ENCODE assay signal across 1 cellular context in the genomic region with DNA sequence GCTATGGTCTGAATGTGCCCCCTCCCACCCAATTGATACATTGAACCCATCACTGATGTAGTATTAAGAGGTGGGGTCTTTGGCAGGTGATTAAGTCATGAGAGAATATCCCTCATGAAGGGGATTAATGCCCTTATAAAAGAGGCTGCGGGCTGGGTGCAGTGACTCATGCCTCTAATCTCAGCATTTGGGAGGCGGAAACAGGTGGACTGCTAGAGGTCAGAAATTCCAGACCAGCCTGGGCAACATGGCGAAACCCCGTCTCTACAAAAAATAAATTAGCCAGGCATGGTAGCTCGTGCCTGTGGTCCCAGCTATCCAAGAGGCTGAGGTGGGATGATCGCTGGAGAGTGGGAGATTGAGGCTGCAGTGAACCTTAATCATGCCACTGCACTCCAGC.
TF ChIP-seq lines count a peak whose summit lies in the region.

No MANE protein-coding gene starts in this region.

TF ChIP-seq in K562, 482 proteins besides CTCF, POLR2A, EP300 and RAD21:
- TF ChIP-seq HIVEP1 (CRISPR knock-in tag; IDR thresholded peaks at IDR 0.05) (no peak), HNRNPH1 (optimal IDR thresholded peaks at IDR 0.05; ENCODE audit: low read depth, low read length) (no peak), MYC (IDR thresholded peaks at IDR 0.05; ENCODE audit: low read depth, low read length) (no peak), MYC (CRISPR knock-in tag; IDR thresholded peaks at IDR 0.05; ENCODE audit: borderline replicate concordance, low read depth) (no peak), CBX5 (IDR thresholded peaks at IDR 0.05; ENCODE audit: borderline replicate concordance, low read depth) (no peak), HMGN3 (IDR thresholded peaks at IDR 0.05; ENCODE audit: borderline replicate concordance, extremely low read depth, insufficient read length, low read depth, low read length) (no peak), IRF2 (CRISPR knock-in tag; IDR thresholded peaks at IDR 0.05) (no peak), HDAC2 (IDR thresholded peaks at IDR 0.05) (no peak), FOXA3 (CRISPR knock-in tag; conservative IDR thresholded peaks at IDR 0.05 in 1 of 2, IDR thresholded peaks at IDR 0.05 in 1 of 2) (no peak), THRAP3 (IDR thresholded peaks at IDR 0.05; ENCODE audit: borderline replicate concordance) (no peak), PHF20 (IDR thresholded peaks at IDR 0.05; ENCODE audit: partially characterized antibody) (no peak), CC2D1A (IDR thresholded peaks at IDR 0.05) (no peak), ZNF644 (tag; IDR thresholded peaks at IDR 0.05; ENCODE audit: low read depth) (no peak), ZNF57 (CRISPR knock-in tag; IDR thresholded peaks at IDR 0.05) (no peak), ZNF133 (CRISPR knock-in tag; IDR thresholded peaks at IDR 0.05) (no peak)
- TF ChIP-seq, protein P1, sequence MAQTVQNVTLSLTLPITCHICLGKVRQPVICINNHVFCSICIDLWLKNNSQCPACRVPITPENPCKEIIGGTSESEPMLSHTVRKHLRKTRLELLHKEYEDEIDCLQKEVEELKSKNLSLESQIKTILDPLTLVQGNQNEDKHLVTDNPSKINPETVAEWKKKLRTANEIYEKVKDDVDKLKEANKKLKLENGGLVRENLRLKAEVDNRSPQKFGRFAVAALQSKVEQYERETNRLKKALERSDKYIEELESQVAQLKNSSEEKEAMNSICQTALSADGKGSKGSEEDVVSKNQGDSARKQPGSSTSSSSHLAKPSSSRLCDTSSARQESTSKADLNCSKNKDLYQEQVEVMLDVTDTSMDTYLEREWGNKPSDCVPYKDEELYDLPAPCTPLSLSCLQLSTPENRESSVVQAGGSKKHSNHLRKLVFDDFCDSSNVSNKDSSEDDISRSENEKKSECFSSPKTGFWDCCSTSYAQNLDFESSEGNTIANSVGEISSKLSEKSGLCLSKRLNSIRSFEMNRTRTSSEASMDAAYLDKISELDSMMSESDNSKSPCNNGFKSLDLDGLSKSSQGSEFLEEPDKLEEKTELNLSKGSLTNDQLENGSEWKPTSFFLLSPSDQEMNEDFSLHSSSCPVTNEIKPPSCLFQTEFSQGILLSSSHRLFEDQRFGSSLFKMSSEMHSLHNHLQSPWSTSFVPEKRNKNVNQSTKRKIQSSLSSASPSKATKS (CRISPR knock-in tag; IDR thresholded peaks at IDR 0.05): no peak
- TF ChIP-seq, protein P2, sequence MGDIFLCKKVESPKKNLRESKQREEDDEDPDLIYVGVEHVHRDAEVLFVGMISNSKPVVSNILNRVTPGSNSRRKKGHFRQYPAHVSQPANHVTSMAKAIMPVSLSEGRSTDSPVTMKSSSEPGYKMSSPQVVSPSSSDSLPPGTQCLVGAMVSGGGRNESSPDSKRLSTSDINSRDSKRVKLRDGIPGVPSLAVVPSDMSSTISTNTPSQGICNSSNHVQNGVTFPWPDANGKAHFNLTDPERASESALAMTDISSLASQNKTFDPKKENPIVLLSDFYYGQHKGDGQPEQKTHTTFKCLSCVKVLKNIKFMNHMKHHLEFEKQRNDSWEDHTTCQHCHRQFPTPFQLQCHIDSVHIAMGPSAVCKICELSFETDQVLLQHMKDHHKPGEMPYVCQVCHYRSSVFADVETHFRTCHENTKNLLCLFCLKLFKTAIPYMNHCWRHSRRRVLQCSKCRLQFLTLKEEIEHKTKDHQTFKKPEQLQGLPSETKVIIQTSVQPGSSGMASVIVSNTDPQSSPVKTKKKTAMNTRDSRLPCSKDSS (IDR thresholded peaks at IDR 0.05; ENCODE audit: low read depth, partially characterized antibody): no peak
- TF ChIP-seq, protein P3, sequence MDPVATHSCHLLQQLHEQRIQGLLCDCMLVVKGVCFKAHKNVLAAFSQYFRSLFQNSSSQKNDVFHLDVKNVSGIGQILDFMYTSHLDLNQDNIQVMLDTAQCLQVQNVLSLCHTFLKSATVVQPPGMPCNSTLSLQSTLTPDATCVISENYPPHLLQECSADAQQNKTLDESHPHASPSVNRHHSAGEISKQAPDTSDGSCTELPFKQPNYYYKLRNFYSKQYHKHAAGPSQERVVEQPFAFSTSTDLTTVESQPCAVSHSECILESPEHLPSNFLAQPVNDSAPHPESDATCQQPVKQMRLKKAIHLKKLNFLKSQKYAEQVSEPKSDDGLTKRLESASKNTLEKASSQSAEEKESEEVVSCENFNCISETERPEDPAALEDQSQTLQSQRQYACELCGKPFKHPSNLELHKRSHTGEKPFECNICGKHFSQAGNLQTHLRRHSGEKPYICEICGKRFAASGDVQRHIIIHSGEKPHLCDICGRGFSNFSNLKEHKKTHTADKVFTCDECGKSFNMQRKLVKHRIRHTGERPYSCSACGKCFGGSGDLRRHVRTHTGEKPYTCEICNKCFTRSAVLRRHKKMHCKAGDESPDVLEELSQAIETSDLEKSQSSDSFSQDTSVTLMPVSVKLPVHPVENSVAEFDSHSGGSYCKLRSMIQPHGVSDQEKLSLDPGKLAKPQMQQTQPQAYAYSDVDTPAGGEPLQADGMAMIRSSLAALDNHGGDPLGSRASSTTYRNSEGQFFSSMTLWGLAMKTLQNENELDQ (CRISPR knock-in tag; IDR thresholded peaks at IDR 0.05; ENCODE audit: borderline replicate concordance): no peak
- TF ChIP-seq, protein P4, sequence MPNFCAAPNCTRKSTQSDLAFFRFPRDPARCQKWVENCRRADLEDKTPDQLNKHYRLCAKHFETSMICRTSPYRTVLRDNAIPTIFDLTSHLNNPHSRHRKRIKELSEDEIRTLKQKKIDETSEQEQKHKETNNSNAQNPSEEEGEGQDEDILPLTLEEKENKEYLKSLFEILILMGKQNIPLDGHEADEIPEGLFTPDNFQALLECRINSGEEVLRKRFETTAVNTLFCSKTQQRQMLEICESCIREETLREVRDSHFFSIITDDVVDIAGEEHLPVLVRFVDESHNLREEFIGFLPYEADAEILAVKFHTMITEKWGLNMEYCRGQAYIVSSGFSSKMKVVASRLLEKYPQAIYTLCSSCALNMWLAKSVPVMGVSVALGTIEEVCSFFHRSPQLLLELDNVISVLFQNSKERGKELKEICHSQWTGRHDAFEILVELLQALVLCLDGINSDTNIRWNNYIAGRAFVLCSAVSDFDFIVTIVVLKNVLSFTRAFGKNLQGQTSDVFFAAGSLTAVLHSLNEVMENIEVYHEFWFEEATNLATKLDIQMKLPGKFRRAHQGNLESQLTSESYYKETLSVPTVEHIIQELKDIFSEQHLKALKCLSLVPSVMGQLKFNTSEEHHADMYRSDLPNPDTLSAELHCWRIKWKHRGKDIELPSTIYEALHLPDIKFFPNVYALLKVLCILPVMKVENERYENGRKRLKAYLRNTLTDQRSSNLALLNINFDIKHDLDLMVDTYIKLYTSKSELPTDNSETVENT (CRISPR knock-in tag; IDR thresholded peaks at IDR 0.05): no peak
- TF ChIP-seq, protein P5, sequence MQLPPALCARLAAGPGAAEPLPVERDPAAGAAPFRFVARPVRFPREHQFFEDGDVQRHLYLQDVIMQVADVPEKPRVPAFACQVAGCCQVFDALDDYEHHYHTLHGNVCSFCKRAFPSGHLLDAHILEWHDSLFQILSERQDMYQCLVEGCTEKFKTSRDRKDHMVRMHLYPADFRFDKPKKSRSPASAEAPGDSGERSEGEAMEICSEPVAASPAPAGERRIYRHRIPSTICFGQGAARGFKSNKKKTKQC (CRISPR knock-in tag; IDR thresholded peaks at IDR 0.05): no peak
